In the genomic region with DNA sequence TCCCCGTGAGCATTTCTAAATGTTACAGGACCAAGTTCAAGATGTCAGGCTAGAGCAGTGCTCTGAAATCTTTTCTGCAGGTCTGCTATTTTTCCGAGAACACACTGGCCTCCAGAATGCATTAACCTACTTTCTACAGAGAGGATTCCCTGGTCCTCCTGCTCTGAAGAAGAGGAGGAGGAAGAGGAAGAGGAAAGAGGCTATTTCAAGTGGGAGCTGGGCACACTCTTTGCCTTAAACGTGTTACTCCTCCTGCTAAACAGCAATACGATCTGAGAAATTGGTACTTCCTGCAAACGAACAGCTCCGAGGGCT, we compare ENCODE assay signal across 8 cellular contexts.
DNase-seq lines count a peak whose midpoint lies in the region; ATAC-seq and FAIRE-seq lines count a peak whose summit lies in the region.

No MANE protein-coding gene starts in this region.

- no peak for ATAC-seq in HG03139 (IDR thresholded peaks at IDR 0.05; ENCODE audit: unreplicated experiment)

- no peaks in the 10 kb centered on the region for H3K4me1 ChIP-seq in ACC112 (ENCODE audit: control insufficient read depth, insufficient read depth, low read length, unreplicated experiment)
- peaks cover 7% of the 10 kb centered on the region for H3K4me1 ChIP-seq in HUES48 (ENCODE audit: control insufficient read depth, insufficient read depth, low read length)
- H3K4me1 ChIP-seq in muscle layer of duodenum (ENCODE audit: control insufficient read depth in 1 of 2, insufficient read depth in 2 of 2, low read length in 2 of 2) = no peaks in the 10 kb centered on the region
- no peaks in the 10 kb centered on the region for H3K4me1 ChIP-seq in small intestine (ENCODE audit: control insufficient read depth in 2 of 2, insufficient read depth in 1 of 2, low read depth in 1 of 2, low read length in 1 of 2)

- no peak for FAIRE-seq in small intestine (lab: Jason Lieb, UNC)

- no peak overlapping the region for H2AFZ ChIP-seq in ACC112 (ENCODE audit: low read length, unreplicated experiment)

- H3K36me3 ChIP-seq in ACC112 (ENCODE audit: insufficient read depth, low read length) (no peaks in the 10 kb centered on the region), HUES48 (ENCODE audit: control insufficient read depth, insufficient read depth, low read length) (no peaks in the 10 kb centered on the region), muscle layer of duodenum (ENCODE audit: control insufficient read depth in 1 of 2, insufficient read depth in 2 of 2, low read length in 2 of 2) (no peaks in the 10 kb centered on the region), small intestine (ENCODE audit: control insufficient read depth in 2 of 2, insufficient read depth in 2 of 2, low read length in 2 of 2) (no peaks in the 10 kb centered on the region)

- H3K27ac ChIP-seq in ACC112 (ENCODE audit: low read depth, low read length) (no peak overlapping the region), HUES48 (ENCODE audit: low read depth, low read length) (no peak overlapping the region), caudate nucleus (ENCODE audit: low read depth, low read length) (peak overlapping the region; percentile 54), muscle layer of duodenum (ENCODE audit: low read length) (no peak overlapping the region), small intestine (ENCODE audit: low read depth in 1 of 2, low read length in 1 of 2) (no peak overlapping the region)

- H3K9ac ChIP-seq in HUES48 (ENCODE audit: low read depth, low read length) = 0 out of 2 replicates have a peak overlapping the region, but pooled peaks have one; percentile 21

- peak in 1 of 61 donors; percentile 39 for DNase-seq in caudate nucleus (lab: John Stamatoyannopoulos, UW)
- no peak for DNase-seq in HT-29 (ENCODE audit: low spot score)
- DNase-seq in small intestine = no peak
- no peak for DNase-seq in NCI-H2107 (lab: John Stamatoyannopoulos, UW)

- H3K4me3 ChIP-seq in ACC112 (ENCODE audit: low read depth, low read length) = peak overlapping the region; percentile 71
- peak overlapping the region; percentile 67 for H3K4me3 ChIP-seq in HUES48 (ENCODE audit: low read depth, low read length)
- H3K4me3 ChIP-seq in muscle layer of duodenum (ENCODE audit: low read depth in 1 of 2, low read length in 2 of 2) = peak overlapping the region; percentile 54 to 75
- H3K4me3 ChIP-seq in small intestine (ENCODE audit: low read depth in 1 of 2, low read length in 2 of 2) = no peak overlapping the region

- peaks cover 98% of the 10 kb centered on the region for H3K27me3 ChIP-seq in ACC112 (ENCODE audit: insufficient read depth, low read length)
- peaks cover 34% of the 10 kb centered on the region for H3K27me3 ChIP-seq in HUES48 (ENCODE audit: control insufficient read depth, insufficient read depth, low read length)
- no peaks in the 10 kb centered on the region for H3K27me3 ChIP-seq in muscle layer of duodenum (ENCODE audit: low read depth, low read length)
- H3K27me3 ChIP-seq in small intestine (ENCODE audit: control insufficient read depth in 2 of 2, insufficient read depth in 2 of 2, low read length in 2 of 2) = peaks cover 0 to 24% of the 10 kb centered on the region in 2 donors

- H3K79me2 ChIP-seq in ACC112 (ENCODE audit: control insufficient read depth, insufficient read depth, low read length, unreplicated experiment) = no peaks in the 10 kb centered on the region

- WGBS in small intestine, 3 donors = 3 to 5% (median 4%) methylated on average over 6 of the region's 6 CpGs

- H3K9me3 ChIP-seq in HUES48 (ENCODE audit: control insufficient read depth, insufficient read depth, low read length) (no peaks in the 10 kb centered on the region), muscle layer of duodenum (ENCODE audit: control insufficient read depth in 1 of 2, low read length in 2 of 2) (no peaks in the 10 kb centered on the region), small intestine (ENCODE audit: control insufficient read depth, low read depth) (no peaks in the 10 kb centered on the region)

Comparison
In these comparisons a context has a peak if more than half of its experiments do, and no peak if none do; other contexts are left out.
1. H3K4me3 ChIP-seq: peak in ACC112 (single experiment), HUES48 (single experiment) and muscle layer of duodenum (2 of 2); none in small intestine (0 of 2).